In genomic region chr3:44762170-44762677, GRCh38 we compare ENCODE assay signal across 8 cellular contexts. TPM values are rescaled to one million over a fixed set of nuclear protein-coding genes. Genes with fewer than 3 reads are reported as not detected.
DNase-seq lines count a peak whose midpoint lies in the region; ATAC-seq and TF ChIP-seq lines count a peak whose summit lies in the region.

No MANE protein-coding gene starts in this region.

- no peak for TF ChIP-seq POLR2A in body of pancreas (IDR thresholded peaks at IDR 0.05)

- no peak for ATAC-seq in HG02870 (IDR thresholded peaks at IDR 0.05; ENCODE audit: unreplicated experiment)
- ATAC-seq in body of pancreas, result no peak

- intact Hi-C loops in body of pancreas (cut with DNase I), result no loop called here

- 0 to 2% methylated on average over 8 to 9 of the region's 9 CpGs for WGBS in ectodermal cell, 2 experiments
- WGBS in body of pancreas, 2 donors, result 3 to 4% methylated on average over 9 of the region's 9 CpGs

- H3K27ac ChIP-seq in ectodermal cell (ENCODE audit: insufficient read depth, low read depth, low read length, poor library complexity, severe bottlenecking), result peak overlapping the region; percentile 91
- no peak overlapping the region for H3K27ac ChIP-seq in body of pancreas

- H3K4me1 ChIP-seq in ectodermal cell (ENCODE audit: control insufficient read depth, insufficient read depth, low read length) (no peaks in the 10 kb centered on the region), body of pancreas (peaks cover 12% of the 10 kb centered on the region)

- peaks cover 40% of the 10 kb centered on the region for H3K4me1 Mint-ChIP-seq in activated naive CD4-positive, alpha-beta T cell treated with anti-CD3 and anti-CD28 coated beads, Interleukin-2, amount 10 ng/mL, durations not matched to agents 7 days and 5 days
- peaks cover 23% of the 10 kb centered on the region for H3K4me1 Mint-ChIP-seq in neural crest cell

- H3K36me3 ChIP-seq in ectodermal cell (ENCODE audit: control insufficient read depth, insufficient read depth, low read length) (peaks cover 31% of the 10 kb centered on the region), body of pancreas (replicated peaks in 1 of 2; ENCODE audit: insufficient read depth in 1 of 2, low read depth in 2 of 2) (no peaks in the 10 kb centered on the region)

- peaks cover 43% of the 10 kb centered on the region for H3K9me3 Mint-ChIP-seq in activated naive CD4-positive, alpha-beta T cell treated with anti-CD3 and anti-CD28 coated beads, Interleukin-2, amount 10 ng/mL, durations not matched to agents 7 days and 5 days
- H3K9me3 Mint-ChIP-seq in neural crest cell, result peaks cover 27% of the 10 kb centered on the region

- CTCF ChIA-PET in activated naive CD4-positive, alpha-beta T cell treated with anti-CD3 and anti-CD28 coated beads, Interleukin-2, amount 10 ng/mL, durations not matched to agents 7 days and 5 days (lab: Charles Lee), result interaction anchor here (1.2 kb wide), 1 partner anchor 152 kb away, joined by 4 read pairs; no protein-coding TSS in a partner anchor

- peaks cover 73% of the 10 kb centered on the region for H3K36me3 Mint-ChIP-seq in activated naive CD4-positive, alpha-beta T cell treated with anti-CD3 and anti-CD28 coated beads, Interleukin-2, amount 10 ng/mL, durations not matched to agents 7 days and 5 days
- H3K36me3 Mint-ChIP-seq in neural crest cell (ENCODE audit: low read depth), result peaks cover 64% of the 10 kb centered on the region

- DNase-seq in activated naive CD4-positive, alpha-beta T cell treated with anti-CD3 and anti-CD28 coated beads, Interleukin-2, amount 10 ng/mL, durations not matched to agents 7 days and 5 days, result no peak
- DNase-seq in activated naive CD4-positive, alpha-beta T cell treated with Interleukin-2 at 50 U/mL for 16 hours, result no peak
- DNase-seq in NCI-H82 treated with DMSO at 0.1 percent for 48 hours (lab: John Stamatoyannopoulos, UW; ENCODE audit: unreplicated experiment), result peak; percentile 18
- DNase-seq in neural crest cell (ENCODE audit: low read depth, low spot score), result no peak
- no peak for DNase-seq in body of pancreas
- no peak for DNase-seq in iPS-NIHi11 (ENCODE audit: low spot score)

- peak overlapping the region; percentile 85 for H3K4me3 Mint-ChIP-seq in activated naive CD4-positive, alpha-beta T cell treated with anti-CD3 and anti-CD28 coated beads, Interleukin-2, amount 10 ng/mL, durations not matched to agents 7 days and 5 days
- H3K4me3 Mint-ChIP-seq in neural crest cell, result peak overlapping the region; percentile 93

- TF ChIP-seq CTCF in neural crest cell (conservative IDR thresholded peaks at IDR 0.05) (no peak), body of pancreas (IDR thresholded peaks at IDR 0.05) (no peak)

- H3K27ac Mint-ChIP-seq in activated naive CD4-positive, alpha-beta T cell treated with anti-CD3 and anti-CD28 coated beads, Interleukin-2, amount 10 ng/mL, durations not matched to agents 7 days and 5 days, result peak overlapping the region; percentile 88
- H3K27ac Mint-ChIP-seq in neural crest cell (ENCODE audit: unreplicated experiment), result peak overlapping the region; percentile 98

- no peaks in the 10 kb centered on the region for H3K27me3 Mint-ChIP-seq in activated naive CD4-positive, alpha-beta T cell treated with anti-CD3 and anti-CD28 coated beads, Interleukin-2, amount 10 ng/mL, durations not matched to agents 7 days and 5 days
- H3K27me3 Mint-ChIP-seq in neural crest cell (ENCODE audit: low read depth), result no peaks in the 10 kb centered on the region

- H3K9me3 ChIP-seq in ectodermal cell (ENCODE audit: control insufficient read depth, low read length) (peaks cover 3% of the 10 kb centered on the region), body of pancreas (no peaks in the 10 kb centered on the region)

- H3K27me3 ChIP-seq in ectodermal cell (ENCODE audit: control insufficient read depth, insufficient read depth, low read length, poor library complexity, severe bottlenecking), result no peaks in the 10 kb centered on the region
- H3K27me3 ChIP-seq in body of pancreas, result no peaks in the 10 kb centered on the region

- H3K4me3 ChIP-seq in ectodermal cell (ENCODE audit: insufficient read depth, low read depth, low read length), result peak overlapping the region; percentile 56
- H3K4me3 ChIP-seq in body of pancreas, result peak overlapping the region in 1 of 2 donors; percentile 76

RNA-seq across cellular contexts. Expression of gene KIF15, which starts 0.6 kb away (rescaled TPM):
- 41.3 TPM for polyA plus RNA-seq in ectodermal cell (2013, experiment 1 of 4)
- polyA plus RNA-seq in ectodermal cell (2013, experiment 2 of 4), result 40.3 TPM
- 40.0 TPM for polyA plus RNA-seq in ectodermal cell (2013, experiment 3 of 4)
- polyA plus RNA-seq in ectodermal cell (2013, experiment 4 of 4), result 40.2 TPM
- total RNA-seq in neural crest cell (49.0 and 51.3 TPM in 2 replicates), body of pancreas (under 1 TPM in 1 of 2 donors, not detected in 1; 0.78 TPM)

RNA-seq across cellular contexts. Expression of gene KIAA1143, which starts 0.8 kb away (rescaled TPM):
- polyA plus RNA-seq in ectodermal cell (2013, experiment 1 of 4), result 37.7 TPM
- polyA plus RNA-seq in ectodermal cell (2013, experiment 2 of 4), result 42.7 TPM
- polyA plus RNA-seq in ectodermal cell (2013, experiment 3 of 4), result 32.2 TPM
- 34.2 TPM for polyA plus RNA-seq in ectodermal cell (2013, experiment 4 of 4)
- total RNA-seq in neural crest cell (36.6 and 44.8 TPM in 2 replicates), body of pancreas (10 to 100 TPM; 10.5 to 13.7 TPM)

RNA-seq across cellular contexts. Expression of gene ZNF501, which starts 32.8 kb away (rescaled TPM):
- polyA plus RNA-seq in ectodermal cell (2013, experiment 1 of 4), result 8.2 TPM
- 8.8 TPM for polyA plus RNA-seq in ectodermal cell (2013, experiment 2 of 4)
- polyA plus RNA-seq in ectodermal cell (2013, experiment 3 of 4), result 6.6 TPM
- 7.3 TPM for polyA plus RNA-seq in ectodermal cell (2013, experiment 4 of 4)
- total RNA-seq in neural crest cell (5.3 and 6.2 TPM in 2 replicates), body of pancreas (1 to 10 TPM; 3.1 to 7.6 TPM)

RNA-seq across cellular contexts. Expression of gene ZNF502, which starts 49.8 kb away (rescaled TPM):
- polyA plus RNA-seq in ectodermal cell (2013, experiment 1 of 4), result 5.9 TPM
- polyA plus RNA-seq in ectodermal cell (2013, experiment 2 of 4), result 6.9 TPM
- 7.1 TPM for polyA plus RNA-seq in ectodermal cell (2013, experiment 3 of 4)
- polyA plus RNA-seq in ectodermal cell (2013, experiment 4 of 4), result 6.8 TPM
- total RNA-seq in neural crest cell (not detected in 2 replicates), body of pancreas (1 to 10 TPM; 2.3 TPM)

Comparison
In these comparisons a context has a peak if more than half of its experiments do, and no peak if none do; other contexts are left out.
1. RNA of gene KIF15, which starts 0.6 kb away (total RNA-seq): 49.0 to 51.3 TPM in neural crest cell; 0.78 TPM in body of pancreas; every median in the first group is over 10 times any median in the second.